12 cellular contexts compared by ENCODE assay signal in the genomic region with DNA sequence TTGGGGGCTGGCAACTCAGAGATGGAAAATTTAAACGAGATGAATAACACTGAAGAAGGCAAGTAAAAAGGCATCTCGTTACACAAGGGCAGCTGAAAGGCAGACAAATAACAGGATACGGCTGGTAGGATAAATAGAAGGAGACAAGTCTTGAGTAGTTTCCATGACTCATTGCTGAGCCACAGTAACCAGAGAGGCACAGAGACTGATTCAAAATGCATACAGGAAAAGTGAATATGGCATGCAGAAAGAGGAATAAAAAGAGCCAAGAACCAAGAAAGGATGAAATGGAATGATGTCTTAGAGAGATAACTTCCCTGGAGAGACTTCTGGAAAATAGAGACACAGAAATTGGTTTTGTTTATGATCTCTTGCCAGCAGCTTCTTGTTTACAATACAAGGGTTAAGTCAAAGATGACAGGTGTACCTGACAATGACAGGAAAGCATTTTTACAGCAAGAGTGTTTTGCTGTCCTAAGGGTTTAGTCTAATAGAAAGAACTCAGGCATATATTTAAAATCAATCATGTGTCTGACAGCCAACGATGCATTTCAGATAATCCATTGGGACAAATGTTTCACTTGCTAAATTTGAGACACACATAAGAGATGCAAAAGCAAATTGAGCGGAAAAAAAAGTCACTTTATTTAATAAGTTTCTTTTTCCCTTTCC.
DNase-seq lines count a peak whose midpoint lies in the region; TF ChIP-seq lines count a peak whose summit lies in the region.
"Had no signal": no experiment of that assay in that cellular context is flagged by ENCODE, and none has a peak within 500 bp of the region (broad histone marks: within the 10 kb centered on the region; RNA-seq: fewer than 3 reads in every experiment).

No MANE protein-coding gene starts in this region.

- H3K27me3 Mint-ChIP-seq in activated CD4-positive, alpha-beta T cell treated with anti-CD3 and anti-CD28 coated beads, Interleukin-2, amount 10 ng/mL, durations not matched to agents 24 days and 14 days = no peaks in the 10 kb centered on the region
- H3K27me3 Mint-ChIP-seq in activated CD4-positive, alpha-beta T cell treated with anti-CD3 and anti-CD28 coated beads, Interleukin-2, amount 10 ng/mL, durations not matched to agents 7 days and 5 days = no peaks in the 10 kb centered on the region
- no peaks in the 10 kb centered on the region for H3K27me3 Mint-ChIP-seq in endodermal cell (ENCODE audit: insufficient read depth)

- no peaks in the 10 kb centered on the region for H3K9me3 Mint-ChIP-seq in activated CD4-positive, alpha-beta T cell treated with anti-CD3 and anti-CD28 coated beads, Interleukin-2, amount 10 ng/mL, durations not matched to agents 24 days and 14 days
- no peaks in the 10 kb centered on the region for H3K9me3 Mint-ChIP-seq in activated CD4-positive, alpha-beta T cell treated with anti-CD3 and anti-CD28 coated beads, Interleukin-2, amount 10 ng/mL, durations not matched to agents 7 days and 5 days
- no peaks in the 10 kb centered on the region for H3K9me3 Mint-ChIP-seq in endodermal cell

- peaks cover 4% of the 10 kb centered on the region for H3K4me1 Mint-ChIP-seq in activated CD4-positive, alpha-beta T cell treated with anti-CD3 and anti-CD28 coated beads, Interleukin-2, amount 10 ng/mL, durations not matched to agents 24 days and 14 days
- peaks cover 2% of the 10 kb centered on the region for H3K4me1 Mint-ChIP-seq in activated CD4-positive, alpha-beta T cell treated with anti-CD3 and anti-CD28 coated beads, Interleukin-2, amount 10 ng/mL, durations not matched to agents 7 days and 5 days
- H3K4me1 Mint-ChIP-seq in endodermal cell = peaks cover 14% of the 10 kb centered on the region

- no peak for TF ChIP-seq CTCF in endodermal cell (conservative IDR thresholded peaks at IDR 0.05)
- no peak for TF ChIP-seq CTCF in retinal pigment epithelial cell (conservative IDR thresholded peaks at IDR 0.05; ENCODE audit: low read depth, low read length)

- POLR2A ChIA-PET in activated CD4-positive, alpha-beta T cell treated with anti-CD3 and anti-CD28 coated beads, Interleukin-2, amount 10 ng/mL, durations not matched to agents 7 days and 5 days (lab: Charles Lee) = no interaction called here

- 73 to 80% methylated on average over 3 to 5 of the region's 5 CpGs for WGBS in endodermal cell (ENCODE audit: insufficient coverage in 1 of 2, insufficient read length in 1 of 2), 2 experiments

- H3K4me3 Mint-ChIP-seq in activated CD4-positive, alpha-beta T cell treated with anti-CD3 and anti-CD28 coated beads, Interleukin-2, amount 10 ng/mL, durations not matched to agents 24 days and 14 days = no peak overlapping the region
- H3K4me3 Mint-ChIP-seq in activated CD4-positive, alpha-beta T cell treated with anti-CD3 and anti-CD28 coated beads, Interleukin-2, amount 10 ng/mL, durations not matched to agents 7 days and 5 days = no peak overlapping the region
- H3K4me3 Mint-ChIP-seq in endodermal cell = no peak overlapping the region

- H3K9me3 ChIP-seq in endodermal cell (ENCODE audit: control insufficient read depth, low read length) = no peaks in the 10 kb centered on the region
- H3K9me3 ChIP-seq: right lobe of liver had no signal

- no peak overlapping the region for H3K9ac ChIP-seq in endodermal cell (ENCODE audit: extremely low read depth, low read length, poor library complexity, severe bottlenecking)

- CTCF ChIA-PET in activated CD4-positive, alpha-beta T cell treated with anti-CD3 and anti-CD28 coated beads, Interleukin-2, amount 10 ng/mL, durations not matched to agents 7 days and 5 days (lab: Charles Lee) = no interaction called here

- peak overlapping the region; percentile 46 for H3K27ac Mint-ChIP-seq in activated CD4-positive, alpha-beta T cell treated with anti-CD3 and anti-CD28 coated beads, Interleukin-2, amount 10 ng/mL, durations not matched to agents 24 days and 14 days
- H3K27ac Mint-ChIP-seq in activated CD4-positive, alpha-beta T cell treated with anti-CD3 and anti-CD28 coated beads, Interleukin-2, amount 10 ng/mL, durations not matched to agents 7 days and 5 days = no peak overlapping the region
- no peak overlapping the region for H3K27ac Mint-ChIP-seq in endodermal cell

- no peaks in the 10 kb centered on the region for H3K27me3 ChIP-seq in endodermal cell (ENCODE audit: control insufficient read depth, insufficient read depth, low read length, poor library complexity, severe bottlenecking)
- H3K27me3 ChIP-seq: right lobe of liver had no signal

- H3K27ac ChIP-seq in endodermal cell (ENCODE audit: low read depth, low read length) = peak overlapping the region; percentile 61
- H3K27ac ChIP-seq in caudate nucleus (ENCODE audit: low read depth, low read length) = no peak overlapping the region
- H3K27ac ChIP-seq: C4-2B, right lobe of liver had no signal

- H3K36me3 ChIP-seq in endodermal cell (ENCODE audit: control insufficient read depth, insufficient read depth, low read length) = no peaks in the 10 kb centered on the region
- H3K36me3 ChIP-seq: right lobe of liver had no signal

- H3K4me1 ChIP-seq in endodermal cell (ENCODE audit: control insufficient read depth, insufficient read depth, low read length) = peaks cover 5% of the 10 kb centered on the region
- H3K4me1 ChIP-seq: right lobe of liver had no signal

- intact Hi-C loops in activated CD4-positive, alpha-beta T cell treated with anti-CD3 and anti-CD28 coated beads, Interleukin-2, amount 10 ng/mL, durations not matched to agents 24 days and 14 days (cut with micrococcal nuclease) = no loop called here

- DNase-seq in activated CD4-positive, alpha-beta T cell treated with anti-CD3 and anti-CD28 coated beads, Interleukin-2, amount 10 ng/mL, durations not matched to agents 24 days and 14 days = no peak
- no peak for DNase-seq in activated CD4-positive, alpha-beta T cell treated with anti-CD3 and anti-CD28 coated beads, Interleukin-2, amount 10 ng/mL, durations not matched to agents 7 days and 5 days
- peak; percentile 54 for DNase-seq in NCI-H446 treated with DMSO at 0.1 percent for 48 hours (lab: John Stamatoyannopoulos, UW)
- DNase-seq in endodermal cell = no peak
- DNase-seq in retinal pigment epithelial cell (ENCODE audit: low read depth) = peak; percentile 51
- no peak for DNase-seq in occipital lobe (lab: John Stamatoyannopoulos, UW)
- DNase-seq in stimulated activated CD4-positive, alpha-beta T cell treated with anti-CD3 and anti-CD28 coated beads, Interleukin-4, amount 100 ng/mL, for 1 hour = no peak
- no peak for DNase-seq in caudate nucleus (lab: John Stamatoyannopoulos, UW)
- DNase-seq: activated CD4-positive, alpha-beta T cell treated with anti-CD3 and anti-CD28 coated beads for 48 hours; Kasumi-1; right lobe of liver had no signal

- H3K36me3 Mint-ChIP-seq in activated CD4-positive, alpha-beta T cell treated with anti-CD3 and anti-CD28 coated beads, Interleukin-2, amount 10 ng/mL, durations not matched to agents 24 days and 14 days (ENCODE audit: low read depth) = no peaks in the 10 kb centered on the region
- no peaks in the 10 kb centered on the region for H3K36me3 Mint-ChIP-seq in activated CD4-positive, alpha-beta T cell treated with anti-CD3 and anti-CD28 coated beads, Interleukin-2, amount 10 ng/mL, durations not matched to agents 7 days and 5 days (ENCODE audit: low read depth)
- H3K36me3 Mint-ChIP-seq in endodermal cell (ENCODE audit: low read depth) = no peaks in the 10 kb centered on the region

- no peak overlapping the region for H3K4me3 ChIP-seq in endodermal cell (ENCODE audit: low read length)
- no peak overlapping the region for H3K4me3 ChIP-seq in retinal pigment epithelial cell (ENCODE audit: low read length)
- H3K4me3 ChIP-seq: right lobe of liver had no signal

Comparison
In these comparisons a context has a peak if more than half of its experiments do, and no peak if none do; other contexts are left out.
1. DNase-seq: peak in NCI-H446 treated with DMSO at 0.1 percent for 48 hours (single experiment) and retinal pigment epithelial cell (single experiment); none in activated CD4-positive, alpha-beta T cell treated with anti-CD3 and anti-CD28 coated beads, Interleukin-2, amount 10 ng/mL, durations not matched to agents 24 days and 14 days (single experiment), activated CD4-positive, alpha-beta T cell treated with anti-CD3 and anti-CD28 coated beads, Interleukin-2, amount 10 ng/mL, durations not matched to agents 7 days and 5 days (single experiment), endodermal cell (single experiment), occipital lobe (single experiment), stimulated activated CD4-positive, alpha-beta T cell treated with anti-CD3 and anti-CD28 coated beads, Interleukin-4, amount 100 ng/mL, for 1 hour (single experiment) and caudate nucleus (0 of 61).